Comparison of ENCODE assay signal across 1 cellular context in genomic region chr18:36831139-36831538, GRCh38.
TF ChIP-seq lines count a peak whose summit lies in the region.

No MANE protein-coding gene starts in this region.

TF ChIP-seq in IMR-90, 13 proteins besides CTCF, POLR2A, EP300 and RAD21 (continued from another document):
- peak; percentile 64; the same call in 1 of the 2 replicates for TF ChIP-seq BHLHE40 (IDR thresholded peaks at IDR 0.05; ENCODE audit: low read depth, low read length)
- TF ChIP-seq ELK1 (IDR thresholded peaks at IDR 0.05; ENCODE audit: borderline replicate concordance, low read depth, low read length) = no peak
- TF ChIP-seq FOS (IDR thresholded peaks at IDR 0.05; ENCODE audit: low read depth, low read length) = peak; percentile 33; the same call in 1 of the 2 replicates
- no peak for TF ChIP-seq MXI1 (IDR thresholded peaks at IDR 0.05; ENCODE audit: borderline replicate concordance, low read depth, low read length)
- no peak for TF ChIP-seq SMC3 (IDR thresholded peaks at IDR 0.05; ENCODE audit: low read depth, low read length)
- no peak for TF ChIP-seq CHD1 (IDR thresholded peaks at IDR 0.05; ENCODE audit: low read depth, low read length)
- TF ChIP-seq CEBPB (IDR thresholded peaks at IDR 0.05; ENCODE audit: low read depth, low read length) = no peak
